In genomic region chr16:64089697-64090096, GRCh38 we compare ENCODE assay signal across 10 cellular contexts.
DNase-seq lines count a peak whose midpoint lies in the region; ATAC-seq, FAIRE-seq and TF ChIP-seq lines count a peak whose summit lies in the region.
"Had no signal": no experiment of that assay in that cellular context is flagged by ENCODE, and none has a peak within 500 bp of the region (broad histone marks: within the 10 kb centered on the region; RNA-seq: fewer than 3 reads in every experiment).

No MANE protein-coding gene starts in this region.

- H3K14ac ChIP-seq in neuronal stem cell (ENCODE audit: low read length) = no peak overlapping the region

- peak; percentile 73 for FAIRE-seq in endothelial cell of umbilical vein (lab: Jason Lieb, UNC)

- H3K9me1 ChIP-seq in endothelial cell of umbilical vein (replicated peaks; ENCODE audit: control insufficient read depth, extremely low read depth, insufficient read depth, low read length) = no peaks in the 10 kb centered on the region

- H3K4me3 ChIP-seq in endothelial cell of umbilical vein (replicated peaks in 1 of 3; ENCODE audit: insufficient read depth in 1 of 3, low read depth in 1 of 3, low read length in 3 of 3) (no peak overlapping the region), neuronal stem cell (ENCODE audit: low read length in 2 of 2) (no peak overlapping the region)

- CTCF ChIA-PET in endothelial cell of umbilical vein (lab: Charles Lee) = interaction anchor here (0.6 to 1.6 kb wide), 9 partner anchors 16 to 1031 kb away, joined by 3 to 11 read pairs (median 3); no protein-coding TSS in a partner anchor

- H3K27me3 ChIP-seq in endothelial cell of umbilical vein (ENCODE audit: control insufficient read depth in 2 of 2, insufficient read depth in 2 of 2, low read length in 2 of 2) (no peaks in the 10 kb centered on the region), neuronal stem cell (ENCODE audit: control insufficient read depth in 3 of 3, insufficient read depth in 3 of 3, low read depth in 1 of 3, low read length in 3 of 3) (no peaks in the 10 kb centered on the region)

- H2BK120ac ChIP-seq in neuronal stem cell (ENCODE audit: low read depth, low read length) = no peak overlapping the region

- no peaks in the 10 kb centered on the region for H3K79me2 ChIP-seq in endothelial cell of umbilical vein (ENCODE audit: control insufficient read depth, insufficient read depth, low read length)

- H2BK12ac ChIP-seq in neuronal stem cell (ENCODE audit: low read length) = no peak overlapping the region

- no peak for ATAC-seq in GM19463 (IDR thresholded peaks at IDR 0.05; ENCODE audit: unreplicated experiment)

- H2AK5ac ChIP-seq in neuronal stem cell (ENCODE audit: low read depth, low read length) = no peak overlapping the region

- H3K23ac ChIP-seq in neuronal stem cell (ENCODE audit: low read depth, low read length, poor library complexity) = no peak overlapping the region

- intact Hi-C loops in endothelial cell of umbilical vein (cut with micrococcal nuclease) = loop anchor here (1.0 kb wide), 3 partner anchors 366 to 1029 kb away; no protein-coding TSS in a partner anchor

- peaks cover 2% of the 10 kb centered on the region for H4K20me1 ChIP-seq in endothelial cell of umbilical vein (replicated peaks; ENCODE audit: control insufficient read depth, extremely low read depth, insufficient read depth, low read length)

- BruUV-seq in endothelial cell of umbilical vein (replicated peaks; lab: Mats Ljungman, UMichigan) = no TSS peak

- no peak for TF ChIP-seq POLR2A in endothelial cell of umbilical vein (IDR thresholded peaks at IDR 0.05; ENCODE audit: low read depth, low read length)

- no peaks in the 10 kb centered on the region for H3K79me1 ChIP-seq in neuronal stem cell (ENCODE audit: low read depth, low read length)

- POLR2A ChIA-PET in endothelial cell of umbilical vein (lab: Charles Lee) = no interaction called here

- H2BK15ac ChIP-seq in neuronal stem cell (ENCODE audit: low read length) = no peak overlapping the region

- H3K18ac ChIP-seq in neuronal stem cell (ENCODE audit: low read length) = no peak overlapping the region

- H4K8ac ChIP-seq in neuronal stem cell (ENCODE audit: low read depth, low read length) = no peak overlapping the region

- peak; percentile 34 to 40 for TF ChIP-seq CTCF in endothelial cell of umbilical vein (IDR thresholded peaks at IDR 0.05; ENCODE audit: extremely low read depth in 1 of 2, insufficient read depth in 1 of 2, low read depth in 1 of 2, low read length in 2 of 2)

- dilution Hi-C loops in endothelial cell of umbilical vein (cut with MboI; ENCODE audit: extremely low pct_ligation_motif_present, low sequenced_read_pairs) = no loop called here

- no peak overlapping the region for H3K4ac ChIP-seq in neuronal stem cell (ENCODE audit: low read length)

- no peaks in the 10 kb centered on the region for H3K4me1 ChIP-seq in endothelial cell of umbilical vein (ENCODE audit: control insufficient read depth, extremely low read depth, insufficient read depth, low read length)
- peaks cover 5 to 8% of the 10 kb centered on the region in 2 donors for H3K4me1 ChIP-seq in neuronal stem cell (ENCODE audit: control insufficient read depth in 2 of 2, insufficient read depth in 1 of 2, low read depth in 1 of 2, low read length in 2 of 2)

- H2BK5ac ChIP-seq in neuronal stem cell (ENCODE audit: low read length) = no peak overlapping the region

- H3K36me3 ChIP-seq in endothelial cell of umbilical vein (ENCODE audit: control insufficient read depth in 2 of 2, extremely low read depth in 1 of 2, insufficient read depth in 2 of 2, low read length in 2 of 2) (no peaks in the 10 kb centered on the region), neuronal stem cell (replicated peaks in 1 of 2; ENCODE audit: control insufficient read depth in 2 of 2, insufficient read depth in 2 of 2, low read length in 2 of 2) (no peaks in the 10 kb centered on the region)

- H3K27ac ChIP-seq in endothelial cell of umbilical vein (ENCODE audit: insufficient read depth, low read depth, low read length) (no peak overlapping the region), neuronal stem cell (replicated peaks; ENCODE audit: low read length) (no peak overlapping the region)
- H3K27ac ChIP-seq: VCaP had no signal

- H2AFZ ChIP-seq in endothelial cell of umbilical vein (ENCODE audit: low read depth, low read length) (no peak overlapping the region), neuronal stem cell (ENCODE audit: low read length) (no peak overlapping the region)

- DNase-seq in EL (peak; percentile 44), NCI-H2171 treated with DMSO at 0.1 percent for 48 hours (lab: John Stamatoyannopoulos, UW) (peak; percentile 14), endothelial cell of umbilical vein (ENCODE audit: low read depth, low spot score) (peak; percentile 55), neuronal stem cell (ENCODE audit: low spot score) (peak; percentile 32), SKM-1 treated with dmso at 0.1 percent for 144 hours (lab: John Stamatoyannopoulos, UW; ENCODE audit: unreplicated experiment) (no peak), DMS79 treated with DMSO at 0.1 percent for 48 hours (lab: John Stamatoyannopoulos, UW) (no peak), NCI-H526 treated with DMSO at 0.1 percent for 48 hours (lab: John Stamatoyannopoulos, UW) (no peak)
- DNase-seq: stimulated activated CD8-positive, alpha-beta memory T cell treated with anti-CD3 and anti-CD28 coated beads, Interleukin-4, amount 100 ng/mL, for 48 hours had no signal

- H4K91ac ChIP-seq in neuronal stem cell (ENCODE audit: low read depth, low read length, poor library complexity) = no peak overlapping the region

- no peaks in the 10 kb centered on the region for H3K9me3 ChIP-seq in endothelial cell of umbilical vein (replicated peaks; ENCODE audit: control insufficient read depth, insufficient read depth, low read length)
- H3K9me3 ChIP-seq in neuronal stem cell (replicated peaks in 1 of 2; ENCODE audit: control insufficient read depth in 2 of 2, insufficient read depth in 1 of 2, low read depth in 1 of 2, low read length in 2 of 2) = no peaks in the 10 kb centered on the region

- H3K4me2 ChIP-seq in endothelial cell of umbilical vein (ENCODE audit: insufficient read depth, low read length) (no peak overlapping the region), neuronal stem cell (ENCODE audit: insufficient read depth, low read length, poor library complexity, severe bottlenecking) (no peak overlapping the region)

- no peak overlapping the region for H3K9ac ChIP-seq in endothelial cell of umbilical vein (replicated peaks; ENCODE audit: extremely low read depth, insufficient read depth, low read length)
- H3K9ac ChIP-seq in neuronal stem cell (ENCODE audit: low read depth, low read length, poor library complexity) = no peak overlapping the region

TF ChIP-seq in endothelial cell of umbilical vein, 7 proteins besides CTCF, POLR2A, EP300 and RAD21:
- TF ChIP-seq JUN (IDR thresholded peaks at IDR 0.05; ENCODE audit: borderline replicate concordance, insufficient read depth, insufficient read length, low read depth) (no peak), GATA2 (IDR thresholded peaks at IDR 0.05; ENCODE audit: insufficient read depth, insufficient read length, low read depth, low read length) (no peak), MYC (IDR thresholded peaks at IDR 0.05; ENCODE audit: low read depth, low read length) (no peak), EZH2 (IDR thresholded peaks at IDR 0.05; ENCODE audit: borderline replicate concordance, low read depth, low read length, severe bottlenecking) (no peak), POLR2AphosphoS5 (IDR thresholded peaks at IDR 0.05; ENCODE audit: insufficient read depth, low read depth, low read length) (no peak), FOS (IDR thresholded peaks at IDR 0.05; ENCODE audit: borderline replicate concordance, insufficient read depth, low read length) (no peak)
- TF ChIP-seq, protein P1, sequence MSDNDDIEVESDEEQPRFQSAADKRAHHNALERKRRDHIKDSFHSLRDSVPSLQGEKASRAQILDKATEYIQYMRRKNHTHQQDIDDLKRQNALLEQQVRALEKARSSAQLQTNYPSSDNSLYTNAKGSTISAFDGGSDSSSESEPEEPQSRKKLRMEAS (IDR thresholded peaks at IDR 0.05; ENCODE audit: insufficient read depth, insufficient read length) = no peak

Comparison
In these comparisons a context has a peak if more than half of its experiments do, and no peak if none do; other contexts are left out.
1. DNase-seq: peak in EL (single experiment), NCI-H2171 treated with DMSO at 0.1 percent for 48 hours (single experiment), endothelial cell of umbilical vein (single experiment) and neuronal stem cell (single experiment); none in SKM-1 treated with dmso at 0.1 percent for 144 hours (single experiment), DMS79 treated with DMSO at 0.1 percent for 48 hours (single experiment) and NCI-H526 treated with DMSO at 0.1 percent for 48 hours (single experiment).